Comparison of ENCODE assay signal across 12 cellular contexts in the genomic region with DNA sequence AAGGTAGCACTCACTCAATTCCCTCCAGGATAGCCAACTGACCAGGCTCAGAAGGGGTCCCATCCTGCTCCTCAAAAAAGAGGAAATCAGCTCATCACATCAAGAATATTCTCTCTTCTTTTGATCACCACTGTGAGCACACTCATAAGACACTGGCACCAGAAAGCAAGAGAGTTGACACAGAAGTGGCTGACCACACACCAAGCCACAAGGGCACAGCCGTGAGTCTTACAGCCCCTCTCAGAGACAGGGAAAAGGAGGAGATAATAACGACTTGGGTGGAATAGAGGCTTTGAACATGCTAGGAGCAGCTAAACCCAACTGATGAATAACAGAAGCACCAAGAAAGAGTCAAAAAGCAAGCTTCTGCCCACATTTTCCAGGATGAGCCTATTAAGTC.
"Had no signal": no experiment of that assay in that cellular context is flagged by ENCODE, and none has a peak within 500 bp of the region (broad histone marks: within the 10 kb centered on the region; RNA-seq: fewer than 3 reads in every experiment).

No MANE protein-coding gene starts in this region.

- DNase-seq: adrenal gland; effector memory CD4-positive, alpha-beta T cell; gastrocnemius medialis; kidney; left ventricle myocardium inferior; occipital lobe; right cardiac atrium; small intestine; tibial artery had no signal

- H3K4me1 Mint-ChIP-seq: memory B cell, nephron had no signal

- ATAC-seq: gastrocnemius medialis, right cardiac atrium had no signal

- H3K9me3 Mint-ChIP-seq: memory B cell had no signal

- H3K36me3 Mint-ChIP-seq: memory B cell had no signal

- H3K4me3 Mint-ChIP-seq: memory B cell, nephron had no signal

- H3K27ac Mint-ChIP-seq: memory B cell, nephron, progenitor cell of endocrine pancreas had no signal
